34 cellular contexts compared by ENCODE assay signal in the genomic region with DNA sequence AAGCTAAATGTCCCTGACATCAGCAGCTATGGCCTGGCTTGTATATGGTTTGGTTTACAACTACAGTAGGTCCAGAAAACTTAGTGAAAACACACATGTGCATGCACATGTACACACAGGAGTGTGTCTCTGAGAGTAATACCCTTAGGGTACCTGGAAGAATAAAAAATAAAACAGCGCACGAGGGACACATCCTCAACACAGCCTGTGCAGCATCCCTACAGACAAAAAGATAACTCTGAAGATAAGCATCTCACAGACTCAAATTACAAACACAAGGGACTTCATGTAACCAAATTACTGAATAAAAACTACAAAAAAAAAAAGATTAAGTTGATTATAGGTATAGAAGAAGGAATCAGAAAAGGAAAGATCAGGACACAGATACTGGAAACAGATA.
"Had no signal": no experiment of that assay in that cellular context is flagged by ENCODE, and none has a peak within 500 bp of the region (broad histone marks: within the 10 kb centered on the region; RNA-seq: fewer than 3 reads in every experiment).

No MANE protein-coding gene starts in this region.

- DNase-seq: activated B cell treated with CpG ODN at 0.5 μM for 24 hours; activated CD4-positive, alpha-beta memory T cell treated with anti-CD3 and anti-CD28 coated beads, Interleukin-2, amount 10 ng/mL, durations not matched to agents 7 days and 5 days; activated CD4-positive, alpha-beta T cell treated with anti-CD3 and anti-CD28 coated beads for 4 hours; activated CD4-positive, alpha-beta T cell treated with anti-CD3 and anti-CD28 coated beads, Interleukin-2, amount 10 ng/mL, durations not matched to agents 7 days and 5 days; activated CD4-positive, alpha-beta T cell treated with anti-CD3 and anti-CD28 coated beads, Interleukin-2, amount 50 U/mL, for 48 hours; activated CD4-positive, CD25-positive, alpha-beta regulatory T cell treated with anti-CD3 and anti-CD28 coated beads, Interleukin-2, amount 50 U/mL, for 72 hours; activated CD8-positive, alpha-beta memory T cell treated with anti-CD3 and anti-CD28 coated beads for 24 hours; activated CD8-positive, alpha-beta memory T cell treated with anti-CD3 and anti-CD28 coated beads, Interleukin-2, amount 10 ng/mL, durations not matched to agents 7 days and 5 days; activated CD8-positive, alpha-beta memory T cell treated with anti-CD3 and anti-CD28 coated beads, Interleukin-2, amount 50 U/mL, for 48 hours; activated CD8-positive, alpha-beta T cell treated with anti-CD3 and anti-CD28 coated beads, Interleukin-2, amount 10 ng/mL, durations not matched to agents 7 days and 5 days; activated effector memory CD4-positive, alpha-beta T cell treated with Interleukin-2 at 50 U/mL for 16 hours; activated gamma-delta T cell; activated naive CD4-positive, alpha-beta T cell treated with anti-CD3 and anti-CD28 coated beads for 36 hours; activated naive CD4-positive, alpha-beta T cell treated with anti-CD3 and anti-CD28 coated beads, Interleukin-2, amount 50 U/mL, for 16 hours; activated naive CD8-positive, alpha-beta T cell treated with anti-CD3 and anti-CD28 coated beads, Interleukin-2, amount 10 ng/mL, durations not matched to agents 7 days and 5 days; activated naive CD8-positive, alpha-beta T cell treated with anti-CD3 and anti-CD28 coated beads, Interleukin-2, amount 50 U/mL, for 24 hours; activated T-cell treated with anti-CD3 and anti-CD28 coated beads, Interleukin-2, amount 50 U/mL, for 24 hours; activated T-cell treated with anti-CD3 and anti-CD28 coated beads, Interleukin-2, amount 50 U/mL, for 48 hours; amygdala; anterior cingulate cortex; caudate nucleus; cerebellar nuclear complex; T-helper 1 cell; T-helper 2 cell; T-helper 9 cell had no signal

- H3K4me3 ChIP-seq: ascending aorta, cardiac muscle cell had no signal

- H3K9me3 ChIP-seq: ascending aorta had no signal

- H3K36me3 ChIP-seq: ascending aorta, cardiac muscle cell had no signal

- H3K4me1 Mint-ChIP-seq: activated B cell treated with CpG ODN at 0.5 μM for 24 hours; activated CD4-positive, alpha-beta memory T cell treated with anti-CD3 and anti-CD28 coated beads, Interleukin-2, amount 10 ng/mL, durations not matched to agents 7 days and 5 days; activated CD4-positive, alpha-beta T cell treated with anti-CD3 and anti-CD28 coated beads, Interleukin-2, amount 10 ng/mL, durations not matched to agents 7 days and 5 days; activated CD8-positive, alpha-beta memory T cell treated with anti-CD3 and anti-CD28 coated beads, Interleukin-2, amount 10 ng/mL, durations not matched to agents 7 days and 5 days; activated naive CD8-positive, alpha-beta T cell treated with anti-CD3 and anti-CD28 coated beads, Interleukin-2, amount 10 ng/mL, durations not matched to agents 7 days and 5 days; activated naive CD8-positive, alpha-beta T cell treated with anti-CD3 and anti-CD28 coated beads, Interleukin-2, amount 50 U/mL, for 24 hours; central memory CD8-positive, alpha-beta T cell had no signal

- H3K9me3 Mint-ChIP-seq: activated B cell treated with CpG ODN at 0.5 μM for 24 hours; activated CD4-positive, alpha-beta memory T cell treated with anti-CD3 and anti-CD28 coated beads, Interleukin-2, amount 10 ng/mL, durations not matched to agents 7 days and 5 days; activated CD4-positive, alpha-beta T cell treated with anti-CD3 and anti-CD28 coated beads, Interleukin-2, amount 10 ng/mL, durations not matched to agents 7 days and 5 days; activated naive CD4-positive, alpha-beta T cell treated with anti-CD3 and anti-CD28 coated beads for 36 hours; activated naive CD8-positive, alpha-beta T cell treated with anti-CD3 and anti-CD28 coated beads, Interleukin-2, amount 10 ng/mL, durations not matched to agents 7 days and 5 days; activated naive CD8-positive, alpha-beta T cell treated with anti-CD3 and anti-CD28 coated beads, Interleukin-2, amount 50 U/mL, for 24 hours; activated T-cell treated with anti-CD3 and anti-CD28 coated beads, Interleukin-2, amount 50 U/mL, for 24 hours; activated T-helper 2 cell treated with anti-CD3 and anti-CD28 coated beads, Interferon-gamma antibody, Interleukin-2, Interleukin-4, amounts not matched to agents 10 μg/mL and 5 μg/mL and 100 μg/mL, durations not matched to agents 14 hours and 24 hours and 36 hours; central memory CD8-positive, alpha-beta T cell; T-helper 1 cell treated with Interleukin-12 subunit alpha and Interleukin-12 subunit beta and Interleukin-4 antibody, amounts not matched to agents 30 μg/mL and 1 μg/mL, for 36 hours; T-helper 2 cell treated with Interferon-gamma antibody and Interleukin-4, amounts not matched to agents 5 μg/mL and 100 μg/mL, for 36 hours had no signal

- H3K27ac ChIP-seq: ascending aorta, cardiac muscle cell, VCaP had no signal

- H3K4me1 ChIP-seq: ascending aorta had no signal

- H3K27me3 ChIP-seq: ascending aorta, cardiac muscle cell had no signal

- H3K36me3 Mint-ChIP-seq: activated CD8-positive, alpha-beta memory T cell treated with anti-CD3 and anti-CD28 coated beads, Interleukin-2, amount 10 ng/mL, durations not matched to agents 7 days and 5 days; activated naive CD8-positive, alpha-beta T cell; activated naive CD8-positive, alpha-beta T cell treated with anti-CD3 and anti-CD28 coated beads, Interleukin-2, amount 10 ng/mL, durations not matched to agents 7 days and 5 days; brain had no signal

- H3K27me3 Mint-ChIP-seq: activated B cell treated with CpG ODN at 0.5 μM for 24 hours; activated CD4-positive, alpha-beta memory T cell treated with anti-CD3 and anti-CD28 coated beads, Interleukin-2, amount 10 ng/mL, durations not matched to agents 7 days and 5 days; activated CD4-positive, alpha-beta T cell treated with anti-CD3 and anti-CD28 coated beads, Interleukin-2, amount 10 ng/mL, durations not matched to agents 7 days and 5 days; activated naive CD8-positive, alpha-beta T cell; activated naive CD8-positive, alpha-beta T cell treated with anti-CD3 and anti-CD28 coated beads, Interleukin-2, amount 10 ng/mL, durations not matched to agents 7 days and 5 days; activated naive CD8-positive, alpha-beta T cell treated with anti-CD3 and anti-CD28 coated beads, Interleukin-2, amount 50 U/mL, for 24 hours; activated T-cell treated with anti-CD3 and anti-CD28 coated beads, Interleukin-2, amount 50 U/mL, for 24 hours; central memory CD8-positive, alpha-beta T cell had no signal

- H3K4me3 Mint-ChIP-seq: activated B cell treated with CpG ODN at 0.5 μM for 24 hours; activated CD4-positive, alpha-beta memory T cell treated with anti-CD3 and anti-CD28 coated beads, Interleukin-2, amount 10 ng/mL, durations not matched to agents 7 days and 5 days; activated CD4-positive, alpha-beta T cell treated with anti-CD3 and anti-CD28 coated beads, Interleukin-2, amount 10 ng/mL, durations not matched to agents 7 days and 5 days; activated CD8-positive, alpha-beta memory T cell treated with anti-CD3 and anti-CD28 coated beads, Interleukin-2, amount 10 ng/mL, durations not matched to agents 7 days and 5 days; activated CD8-positive, alpha-beta T cell treated with anti-CD3 and anti-CD28 coated beads, Interleukin-2, amount 10 ng/mL, durations not matched to agents 7 days and 5 days; activated naive CD4-positive, alpha-beta T cell treated with anti-CD3 and anti-CD28 coated beads for 36 hours; activated naive CD8-positive, alpha-beta T cell; activated naive CD8-positive, alpha-beta T cell treated with anti-CD3 and anti-CD28 coated beads, Interleukin-2, amount 10 ng/mL, durations not matched to agents 7 days and 5 days; activated naive CD8-positive, alpha-beta T cell treated with anti-CD3 and anti-CD28 coated beads, Interleukin-2, amount 50 U/mL, for 24 hours; activated T-cell treated with anti-CD3 and anti-CD28 coated beads, Interleukin-2, amount 50 U/mL, for 24 hours; brain; central memory CD8-positive, alpha-beta T cell; T-helper 1 cell treated with Interleukin-12 subunit alpha and Interleukin-12 subunit beta and Interleukin-4 antibody, amounts not matched to agents 30 μg/mL and 1 μg/mL, for 36 hours; T-helper 2 cell treated with Interferon-gamma antibody and Interleukin-4, amounts not matched to agents 5 μg/mL and 100 μg/mL, for 36 hours had no signal

- H3K27ac Mint-ChIP-seq: activated B cell treated with CpG ODN at 0.5 μM for 24 hours; activated CD4-positive, alpha-beta memory T cell treated with anti-CD3 and anti-CD28 coated beads, Interleukin-2, amount 10 ng/mL, durations not matched to agents 7 days and 5 days; activated CD4-positive, alpha-beta T cell treated with anti-CD3 and anti-CD28 coated beads, Interleukin-2, amount 10 ng/mL, durations not matched to agents 7 days and 5 days; activated CD8-positive, alpha-beta memory T cell treated with anti-CD3 and anti-CD28 coated beads, Interleukin-2, amount 10 ng/mL, durations not matched to agents 7 days and 5 days; activated CD8-positive, alpha-beta T cell treated with anti-CD3 and anti-CD28 coated beads, Interleukin-2, amount 10 ng/mL, durations not matched to agents 7 days and 5 days; activated naive CD4-positive, alpha-beta T cell treated with anti-CD3 and anti-CD28 coated beads for 36 hours; activated naive CD8-positive, alpha-beta T cell; activated naive CD8-positive, alpha-beta T cell treated with anti-CD3 and anti-CD28 coated beads, Interleukin-2, amount 10 ng/mL, durations not matched to agents 7 days and 5 days; activated naive CD8-positive, alpha-beta T cell treated with anti-CD3 and anti-CD28 coated beads, Interleukin-2, amount 50 U/mL, for 24 hours; activated T-cell treated with anti-CD3 and anti-CD28 coated beads, Interleukin-2, amount 50 U/mL, for 24 hours; activated T-helper 2 cell treated with anti-CD3 and anti-CD28 coated beads, Interferon-gamma antibody, Interleukin-2, Interleukin-4, amounts not matched to agents 10 μg/mL and 5 μg/mL and 100 μg/mL, durations not matched to agents 14 hours and 24 hours and 36 hours; brain; T-helper 1 cell treated with Interleukin-12 subunit alpha and Interleukin-12 subunit beta and Interleukin-4 antibody, amounts not matched to agents 30 μg/mL and 1 μg/mL, for 36 hours; T-helper 2 cell treated with Interferon-gamma antibody and Interleukin-4, amounts not matched to agents 5 μg/mL and 100 μg/mL, for 36 hours had no signal

- ATAC-seq: activated CD8-positive, alpha-beta memory T cell treated with anti-CD3 and anti-CD28 coated beads, Interleukin-2, amount 10 ng/mL, durations not matched to agents 7 days and 5 days; activated CD8-positive, alpha-beta T cell treated with anti-CD3 and anti-CD28 coated beads, Interleukin-2, amount 10 ng/mL, durations not matched to agents 7 days and 5 days; activated naive CD8-positive, alpha-beta T cell treated with anti-CD3 and anti-CD28 coated beads, Interleukin-2, amount 50 U/mL, for 24 hours had no signal
